ENCODE assay signal across 25 cellular contexts in genomic region chr11:91823252-91823830, GRCh38.
"Had no signal": no experiment of that assay in that cellular context is flagged by ENCODE, and none has a peak within 500 bp of the region (broad histone marks: within the 10 kb centered on the region; RNA-seq: fewer than 3 reads in every experiment).

No MANE protein-coding gene starts in this region.

- H3K27ac Mint-ChIP-seq: dendritic cell treated with granulocyte-macrophage colony-stimulating factor and Interleukin-4, amounts not matched to agents 40 ng/mL and 50 ng/mL, for 4 days; effector memory CD8-positive, alpha-beta T cell; endodermal cell; mesothelial cell of epicardium; naive B cell; naive thymus-derived CD8-positive, alpha-beta T cell had no signal

- H3K27ac ChIP-seq: epithelial cell of prostate, esophagus squamous epithelium, gastrocnemius medialis, heart right ventricle, left lung, lower lobe of right lung had no signal

- H3K4me1 ChIP-seq: esophagus squamous epithelium, gastrocnemius medialis, heart right ventricle, left lung, lower lobe of right lung had no signal

- H3K27me3 ChIP-seq: esophagus squamous epithelium, gastrocnemius medialis, heart right ventricle, left lung had no signal

- H3K9me3 Mint-ChIP-seq: endodermal cell, mesothelial cell of epicardium had no signal

- H3K36me3 Mint-ChIP-seq: mesothelial cell of epicardium; naive B cell; naive thymus-derived CD8-positive, alpha-beta T cell had no signal

- H3K4me3 Mint-ChIP-seq: dendritic cell treated with granulocyte-macrophage colony-stimulating factor and Interleukin-4, amounts not matched to agents 40 ng/mL and 50 ng/mL, for 4 days; effector memory CD8-positive, alpha-beta T cell; endodermal cell; mesothelial cell of epicardium; naive B cell; naive thymus-derived CD8-positive, alpha-beta T cell had no signal

- H3K27me3 Mint-ChIP-seq: dendritic cell treated with granulocyte-macrophage colony-stimulating factor and Interleukin-4, amounts not matched to agents 40 ng/mL and 50 ng/mL, for 4 days; effector memory CD8-positive, alpha-beta T cell; naive B cell had no signal

- H3K9me3 ChIP-seq: esophagus squamous epithelium, gastrocnemius medialis, heart right ventricle, left lung, lower lobe of right lung, mucosa of descending colon had no signal

- ATAC-seq: effector memory CD8-positive, alpha-beta T cell; esophagus mucosa; gastrocnemius medialis; heart right ventricle; left cardiac atrium; left lung; left ventricle myocardium superior; lower lobe of right lung; mucosa of descending colon; naive thymus-derived CD8-positive, alpha-beta T cell had no signal

- DNase-seq: cortex of kidney; effector CD8-positive, alpha-beta T cell; effector memory CD8-positive, alpha-beta T cell; endodermal cell; erythroblast; esophagus squamous epithelium; foreskin fibroblast; foreskin melanocyte; gastrocnemius medialis; glutamatergic neuron; head of caudate nucleus; heart right ventricle; hippocampal formation; left cardiac atrium; left lung; left ventricle myocardium superior; lower lobe of right lung; mesenchymal stem cell; mucosa of descending colon; naive B cell; naive thymus-derived CD8-positive, alpha-beta T cell had no signal

- H3K4me3 ChIP-seq: esophagus squamous epithelium, gastrocnemius medialis, heart right ventricle, left lung, lower lobe of right lung, mucosa of descending colon had no signal

- H3K36me3 ChIP-seq: esophagus squamous epithelium, gastrocnemius medialis, heart right ventricle, left lung, lower lobe of right lung had no signal

- H3K4me1 Mint-ChIP-seq: endodermal cell, naive B cell had no signal
